10 cellular contexts compared by ENCODE assay signal in the genomic region with DNA sequence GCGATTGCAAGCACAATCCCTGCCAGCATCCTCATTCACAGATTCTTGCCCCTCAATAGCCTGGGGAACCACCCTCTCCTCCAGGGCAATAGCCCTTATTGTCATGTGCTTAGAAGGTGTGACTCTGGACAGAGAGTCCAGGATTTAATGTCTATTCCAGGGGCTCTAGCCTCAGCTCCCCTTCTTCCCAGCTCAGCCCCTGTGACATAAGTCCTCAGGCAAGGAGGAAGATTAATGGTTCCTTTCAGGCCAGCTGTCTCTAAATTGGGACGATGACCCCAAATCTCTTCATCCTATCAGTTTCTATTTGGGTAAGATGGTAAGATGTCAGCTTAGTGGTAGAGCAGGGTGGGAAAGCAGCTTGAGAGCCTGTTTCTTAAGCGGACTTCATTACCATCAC. TPM values are rescaled to one million over a fixed set of nuclear protein-coding genes. Genes with fewer than 3 reads are reported as not detected.
"Had no signal": no experiment of that assay in that cellular context is flagged by ENCODE, and none has a peak within 500 bp of the region (broad histone marks: within the 10 kb centered on the region; RNA-seq: fewer than 3 reads in every experiment).

No MANE protein-coding gene starts in this region.

- DNase-seq: GM23248, GOT3, H7, HFFc6 had no signal

- H3K36me3 ChIP-seq: HAP-1 had no signal

- H3K9ac ChIP-seq: GM23248 had no signal

- H3K27ac ChIP-seq: GM23248, HL-60 had no signal

- ATAC-seq: HCT116, HepG2 had no signal

- H3K9me3 ChIP-seq: HAP-1 had no signal

- H3K4me3 ChIP-seq: GM23248, HAP-1 had no signal

- H2AFZ ChIP-seq: GM23248 had no signal

- H3K4me1 ChIP-seq: HAP-1 had no signal

RNA-seq across cellular contexts. Expression of a gene that starts 8.1 kb away (rescaled TPM):
- total RNA-seq: GM23248, H4, HepG2, HFFc6, HT1080 had no signal
